1 cellular context compared by ENCODE assay signal in genomic region chr15:90286678-90287077, GRCh38.
TF ChIP-seq lines count a peak whose summit lies in the region.

No MANE protein-coding gene starts in this region.

TF ChIP-seq in GM23338, 12 proteins besides CTCF, POLR2A, EP300 and RAD21 (continued from another document):
- TF ChIP-seq ZNF462 (CRISPR knock-in tag; IDR thresholded peaks at IDR 0.05) (no peak), JUNB (IDR thresholded peaks at IDR 0.05; ENCODE audit: unreplicated experiment) (no peak), ZNF114 (CRISPR knock-in tag; IDR thresholded peaks at IDR 0.05) (no peak), ETS1 (IDR thresholded peaks at IDR 0.05) (no peak), EZH2 (IDR thresholded peaks at IDR 0.05; ENCODE audit: low read depth, unreplicated experiment) (no peak), POLR2AphosphoS5 (IDR thresholded peaks at IDR 0.05; ENCODE audit: low read depth) (no peak), STAT1 (IDR thresholded peaks at IDR 0.05; ENCODE audit: unreplicated experiment) (no peak)
